20 cellular contexts compared by ENCODE assay signal in genomic region chr2:137912358-137912757, GRCh38.
A peak's percentile ranks its signal among the peaks of the same experiment; 100 is the strongest.
DNase-seq lines count a peak whose midpoint lies in the region; ATAC-seq and TF ChIP-seq lines count a peak whose summit lies in the region.
"Had no signal": no experiment of that assay in that cellular context is flagged by ENCODE, and none has a peak within 500 bp of the region (broad histone marks: within the 10 kb centered on the region; RNA-seq: fewer than 3 reads in every experiment).

No MANE protein-coding gene starts in this region.

- H3K36me3 Mint-ChIP-seq in nephron (ENCODE audit: low read depth) = no peaks in the 10 kb centered on the region
- H3K36me3 Mint-ChIP-seq: CD4-positive, CD25-positive, alpha-beta regulatory T cell had no signal

- in situ Hi-C loops in GM13977 (cut with MboI; ENCODE audit: low pct_unique_long_range_greater_than_20kb, low sequenced_read_pairs, unreplicated experiment) = no loop called here

- no peaks in the 10 kb centered on the region for H3K9me3 Mint-ChIP-seq in nephron
- H3K9me3 Mint-ChIP-seq: GM23338 had no signal

- H3K27ac Mint-ChIP-seq in nephron = peak overlapping the region; percentile 70 to 76 (median 70)
- H3K27ac Mint-ChIP-seq: CD4-positive, CD25-positive, alpha-beta regulatory T cell; GM23338 had no signal

- TF ChIP-seq CTCF in GM13977 (IDR thresholded peaks at IDR 0.05; ENCODE audit: extremely low read depth, insufficient read depth, missing control alignments) (no peak), nephron (IDR thresholded peaks at IDR 0.05; ENCODE audit: unreplicated experiment in 3 of 3) (no peak)

- DNase-seq in GM13977 (ENCODE audit: low spot score) (peak; percentile 10), NCI-H69 (lab: John Stamatoyannopoulos, UW) (peak; percentile 31), NCI-H748 (lab: John Stamatoyannopoulos, UW; ENCODE audit: unreplicated experiment) (no peak), NCI-H2171 (lab: John Stamatoyannopoulos, UW) (no peak)
- DNase-seq in activated CD4-positive, CD25-positive, alpha-beta regulatory T cell treated with anti-CD3 and anti-CD28 coated beads, Interleukin-2, amount 50 U/mL, for 72 hours = no peak
- DNase-seq: ACHN; Calu3; CD4-positive, CD25-positive, alpha-beta regulatory T cell; DMS79 treated with DMSO at 0.1 percent for 48 hours; GDM1; KG1; MG63; NCI-H1105 treated with DMSO at 0.1 percent for 48 hours; NCI-H187; NCI-H510A; T-helper 1 cell had no signal

- ATAC-seq in HG02588 (IDR thresholded peaks at IDR 0.05; ENCODE audit: unreplicated experiment) (peak; percentile 46), HG02642 (IDR thresholded peaks at IDR 0.05; ENCODE audit: poor library complexity, unreplicated experiment) (no peak)
- ATAC-seq: GM23338 had no signal

- peaks cover 22% of the 10 kb centered on the region for H3K4me1 Mint-ChIP-seq in nephron
- H3K4me1 Mint-ChIP-seq: CD4-positive, CD25-positive, alpha-beta regulatory T cell; GM23338 had no signal

- no peak overlapping the region for H3K4me3 Mint-ChIP-seq in nephron
- H3K4me3 Mint-ChIP-seq: CD4-positive, CD25-positive, alpha-beta regulatory T cell; GM23338 had no signal

- no peaks in the 10 kb centered on the region for H3K27me3 Mint-ChIP-seq in nephron (ENCODE audit: low read depth)
- H3K27me3 Mint-ChIP-seq: CD4-positive, CD25-positive, alpha-beta regulatory T cell had no signal

Comparison
In these comparisons a context has a peak if more than half of its experiments do, and no peak if none do; other contexts are left out.
1. DNase-seq: peak in GM13977 (single experiment) and NCI-H69 (single experiment); none in activated CD4-positive, CD25-positive, alpha-beta regulatory T cell treated with anti-CD3 and anti-CD28 coated beads, Interleukin-2, amount 50 U/mL, for 72 hours (single experiment), NCI-H748 (single experiment) and NCI-H2171 (single experiment).